In the genomic region with DNA sequence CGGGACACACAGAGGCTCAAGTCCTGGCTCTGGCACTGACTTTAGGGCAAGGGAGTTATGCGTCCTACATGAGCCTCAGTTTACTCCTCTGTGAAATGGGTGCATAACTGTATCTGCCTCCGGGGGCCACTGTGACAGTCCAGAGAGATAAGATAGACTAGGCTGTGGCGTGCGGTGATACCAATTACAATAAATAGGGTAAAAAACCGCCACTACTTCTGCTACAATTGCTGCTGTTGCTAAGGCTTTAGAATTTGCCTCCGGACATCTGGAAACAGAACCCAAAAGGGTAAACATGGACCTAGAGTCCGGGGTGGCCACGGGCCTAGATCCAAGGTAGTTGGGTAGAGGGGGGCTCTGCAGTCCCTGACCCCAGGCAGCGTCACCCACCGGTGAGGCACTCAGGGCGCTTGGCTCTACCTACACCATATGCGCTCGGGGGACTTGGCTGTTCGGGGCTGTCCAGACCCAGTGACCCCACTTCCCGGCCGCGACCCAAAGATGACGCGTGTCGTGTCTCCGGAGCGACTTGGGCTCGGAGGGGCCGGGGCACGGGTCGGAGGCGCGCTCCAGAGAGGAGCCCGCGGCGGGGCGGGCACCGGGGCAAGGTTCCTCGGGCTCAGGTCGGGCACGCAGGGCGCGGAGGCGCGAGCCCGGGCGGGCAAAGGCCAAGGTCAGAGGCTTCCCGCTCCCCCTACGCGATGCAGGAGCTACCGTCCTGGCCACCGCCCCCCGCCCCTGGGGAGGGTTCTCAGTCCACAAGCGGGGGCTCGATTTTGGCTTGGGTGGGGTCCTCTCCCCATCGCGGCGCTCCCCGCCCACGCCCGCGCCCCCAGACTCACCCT, we compare ENCODE assay signal across 8 cellular contexts. TPM values are rescaled to one million over a fixed set of nuclear protein-coding genes. Genes with fewer than 3 reads are reported as not detected.
DNase-seq lines count a peak whose midpoint lies in the region; ATAC-seq and TF ChIP-seq lines count a peak whose summit lies in the region.

No MANE protein-coding gene starts in this region.

- H3K4me3 Mint-ChIP-seq in activated naive CD4-positive, alpha-beta T cell treated with anti-CD3 and anti-CD28 coated beads, Interleukin-2, amount 10 ng/mL, durations not matched to agents 7 days and 5 days: peak overlapping the region; percentile 54
- peak overlapping the region; percentile 73 for H3K4me3 Mint-ChIP-seq in T-helper 17 cell

- no peaks in the 10 kb centered on the region for H3K36me3 Mint-ChIP-seq in activated naive CD4-positive, alpha-beta T cell treated with anti-CD3 and anti-CD28 coated beads, Interleukin-2, amount 10 ng/mL, durations not matched to agents 7 days and 5 days
- H3K36me3 Mint-ChIP-seq in activated naive CD4-positive, alpha-beta T cell treated with anti-CD3 and anti-CD28 coated beads, Interleukin-2, amount 50 U/mL, for 72 hours: no peaks in the 10 kb centered on the region
- H3K36me3 Mint-ChIP-seq in T-helper 17 cell (ENCODE audit: low read depth): no peaks in the 10 kb centered on the region

- peak; percentile 34 for DNase-seq in activated naive CD4-positive, alpha-beta T cell treated with anti-CD3 and anti-CD28 coated beads, Interleukin-2, amount 10 ng/mL, durations not matched to agents 7 days and 5 days
- no peak for DNase-seq in activated naive CD4-positive, alpha-beta T cell treated with anti-CD3 and anti-CD28 coated beads, Interleukin-2, amount 50 U/mL, for 72 hours (ENCODE audit: low spot score in 2 of 2)
- no peak for DNase-seq in T-helper 17 cell
- no peak for DNase-seq in fibroblast of the aortic adventitia (ENCODE audit: low read depth)
- DNase-seq in NCI-H446 treated with DMSO at 0.1 percent for 48 hours (lab: John Stamatoyannopoulos, UW): no peak
- DNase-seq in NCI-H2029 (lab: John Stamatoyannopoulos, UW): no peak

- ATAC-seq in activated naive CD4-positive, alpha-beta T cell treated with anti-CD3 and anti-CD28 coated beads, Interleukin-2, amount 50 U/mL, for 72 hours: no peak
- ATAC-seq in T-helper 17 cell (no peak), GM21529 (IDR thresholded peaks at IDR 0.05; ENCODE audit: unreplicated experiment) (no peak)

- no peaks in the 10 kb centered on the region for H3K9me3 Mint-ChIP-seq in activated naive CD4-positive, alpha-beta T cell treated with anti-CD3 and anti-CD28 coated beads, Interleukin-2, amount 10 ng/mL, durations not matched to agents 7 days and 5 days
- no peaks in the 10 kb centered on the region for H3K9me3 Mint-ChIP-seq in activated naive CD4-positive, alpha-beta T cell treated with anti-CD3 and anti-CD28 coated beads, Interleukin-2, amount 50 U/mL, for 72 hours

- H3K27me3 ChIP-seq in neutrophil: peaks cover 7% of the 10 kb centered on the region

- H3K27ac Mint-ChIP-seq in activated naive CD4-positive, alpha-beta T cell treated with anti-CD3 and anti-CD28 coated beads, Interleukin-2, amount 10 ng/mL, durations not matched to agents 7 days and 5 days: no peak overlapping the region
- H3K27ac Mint-ChIP-seq in activated naive CD4-positive, alpha-beta T cell treated with anti-CD3 and anti-CD28 coated beads, Interleukin-2, amount 50 U/mL, for 72 hours: no peak overlapping the region
- H3K27ac Mint-ChIP-seq in T-helper 17 cell: peak overlapping the region; percentile 3

- H3K4me1 ChIP-seq in neutrophil (ENCODE audit: control insufficient read depth in 1 of 2, insufficient read depth in 1 of 2, low read depth in 1 of 2, low read length in 1 of 2): peaks cover 20% of the 10 kb centered on the region in 2 experiments

- TF ChIP-seq CTCF in fibroblast of the aortic adventitia (IDR thresholded peaks at IDR 0.05; ENCODE audit: insufficient read depth, low read length) (no peak), neutrophil (IDR thresholded peaks at IDR 0.05) (no peak)

- H3K27me3 Mint-ChIP-seq in activated naive CD4-positive, alpha-beta T cell treated with anti-CD3 and anti-CD28 coated beads, Interleukin-2, amount 10 ng/mL, durations not matched to agents 7 days and 5 days: peaks cover 78% of the 10 kb centered on the region
- H3K27me3 Mint-ChIP-seq in T-helper 17 cell: peaks cover 27% of the 10 kb centered on the region

- CTCF ChIA-PET in activated naive CD4-positive, alpha-beta T cell treated with anti-CD3 and anti-CD28 coated beads, Interleukin-2, amount 10 ng/mL, durations not matched to agents 7 days and 5 days (lab: Charles Lee): no interaction called here

- no peaks in the 10 kb centered on the region for H3K36me3 ChIP-seq in neutrophil

- H3K27ac ChIP-seq in neutrophil: no peak overlapping the region

- H3K9me3 ChIP-seq in T-helper 17 cell (ENCODE audit: control insufficient read depth, low read length, poor library complexity, severe bottlenecking): no peaks in the 10 kb centered on the region
- H3K9me3 ChIP-seq in neutrophil: no peaks in the 10 kb centered on the region

- H3K4me3 ChIP-seq in fibroblast of the aortic adventitia (ENCODE audit: low read depth, low read length) (peak overlapping the region; percentile 79), neutrophil (ENCODE audit: low read depth in 1 of 2, low read length in 1 of 2) (peak overlapping the region; percentile 66 to 69)

- peaks cover 12% of the 10 kb centered on the region for H3K4me1 Mint-ChIP-seq in activated naive CD4-positive, alpha-beta T cell treated with anti-CD3 and anti-CD28 coated beads, Interleukin-2, amount 10 ng/mL, durations not matched to agents 7 days and 5 days
- peaks cover 7% of the 10 kb centered on the region for H3K4me1 Mint-ChIP-seq in T-helper 17 cell

RNA-seq across cellular contexts. Expression of a gene that starts 1.0 kb away (rescaled TPM):
- 1 to 10 TPM; 3.6 TPM for total RNA-seq in activated naive CD4-positive, alpha-beta T cell treated with anti-CD3 and anti-CD28 coated beads, Interleukin-2, amount 50 U/mL, for 72 hours
- 1 to 10 TPM in 1 of 2 donors, under 1 TPM in 1; 0.76 to 3.5 TPM for total RNA-seq in T-helper 17 cell
- 13.2 and 30.3 TPM in 2 replicates for total RNA-seq in fibroblast of the aortic adventitia (ENCODE audit: low replicate concordance)

RNA-seq across cellular contexts. Expression of a gene that starts 55.6 kb away (rescaled TPM):
- total RNA-seq in activated naive CD4-positive, alpha-beta T cell treated with anti-CD3 and anti-CD28 coated beads, Interleukin-2, amount 50 U/mL, for 72 hours: 10 to 100 TPM; 30.1 to 36.0 TPM
- total RNA-seq in T-helper 17 cell (100 to 1,000 TPM; 118 to 127 TPM), fibroblast of the aortic adventitia (ENCODE audit: low replicate concordance) (21.2 and 22.3 TPM in 2 replicates)
